Comparison of ENCODE assay signal across 9 cellular contexts in genomic region chr10:118800920-118801319, GRCh38. TPM values are rescaled to one million over a fixed set of nuclear protein-coding genes. Genes with fewer than 3 reads are reported as not detected.
DNase-seq lines count a peak whose midpoint lies in the region; FAIRE-seq and TF ChIP-seq lines count a peak whose summit lies in the region.
"Had no signal": no experiment of that assay in that cellular context is flagged by ENCODE, and none has a peak within 500 bp of the region (broad histone marks: within the 10 kb centered on the region; RNA-seq: fewer than 3 reads in every experiment).

No MANE protein-coding gene starts in this region.

- H2BK5ac ChIP-seq in mesendoderm (ENCODE audit: low read length): no peak overlapping the region

- DNase-seq in Ammon's horn (ENCODE audit: low spot score): peak; percentile 39
- DNase-seq in HL-60 (ENCODE audit: low read depth in 1 of 2, low spot score in 1 of 2): peak; percentile 11 to 48
- DNase-seq in astrocyte of the spinal cord (ENCODE audit: low read depth, low spot score): peak; percentile 2
- peak; percentile 27 to 82 for DNase-seq in lower leg skin (ENCODE audit: low spot score in 2 of 2)
- DNase-seq in mesendoderm: no peak
- no peak for DNase-seq in GM13976 (ENCODE audit: low spot score)
- no peak for DNase-seq in activated naive CD8-positive, alpha-beta T cell treated with anti-CD3 and anti-CD28 coated beads for 36 hours
- DNase-seq in GM12892 (ENCODE audit: insufficient read length): no peak

- H3K4me3 ChIP-seq in HL-60 (replicated peaks; ENCODE audit: insufficient read depth, low read length) (no peak overlapping the region), astrocyte of the spinal cord (ENCODE audit: low read depth, low read length) (no peak overlapping the region), lower leg skin (ENCODE audit: low read depth, poor library complexity, severe bottlenecking) (no peak overlapping the region), mesendoderm (ENCODE audit: low read length) (no peak overlapping the region)
- H3K4me3 ChIP-seq: tibial artery had no signal

- WGBS in lower leg skin, 2 donors: 88 to 91% methylated on average over 4 of the region's 4 CpGs
- WGBS in mesendoderm (ENCODE audit: extremely low coverage, insufficient coverage, low lambda C conversion rate): no CpG with 5 or more reads among the region's 4 CpGs

- no peak overlapping the region for H3K4ac ChIP-seq in mesendoderm (ENCODE audit: low read depth, low read length)

- no peak overlapping the region for H3K9ac ChIP-seq in mesendoderm (ENCODE audit: low read length)

- H3K27me3 Mint-ChIP-seq in activated naive CD8-positive, alpha-beta T cell treated with anti-CD3 and anti-CD28 coated beads for 36 hours: peaks cover 14% of the 10 kb centered on the region

- intact Hi-C loops in lower leg skin (cut with DNase I; ENCODE audit: low total_unique reads): no loop called here

- no peak overlapping the region for H3K27ac Mint-ChIP-seq in activated naive CD8-positive, alpha-beta T cell treated with anti-CD3 and anti-CD28 coated beads for 36 hours

- H3K9me3 Mint-ChIP-seq in activated naive CD8-positive, alpha-beta T cell treated with anti-CD3 and anti-CD28 coated beads for 36 hours: peaks cover under 1% of the 10 kb centered on the region

- no peak overlapping the region for H3K56ac ChIP-seq in mesendoderm (ENCODE audit: low read length)

- TF ChIP-seq POLR2A in lower leg skin (IDR thresholded peaks at IDR 0.05): no peak
- TF ChIP-seq POLR2A in GM12892 (IDR thresholded peaks at IDR 0.05; ENCODE audit: low read depth, low read length): no peak

- no peak overlapping the region for H3K4me3 Mint-ChIP-seq in activated naive CD8-positive, alpha-beta T cell treated with anti-CD3 and anti-CD28 coated beads for 36 hours

- no peaks in the 10 kb centered on the region for H3K36me3 ChIP-seq in mesendoderm (ENCODE audit: control insufficient read depth, insufficient read depth, low read length)
- H3K36me3 ChIP-seq: tibial artery had no signal

- H3K27ac ChIP-seq in HL-60 (replicated peaks) (no peak overlapping the region), mesendoderm (ENCODE audit: low read depth, low read length) (no peak overlapping the region)
- H3K27ac ChIP-seq: tibial artery had no signal

- H3K79me2 ChIP-seq in mesendoderm (ENCODE audit: control insufficient read depth, insufficient read depth, low read length): no peaks in the 10 kb centered on the region

- no peak overlapping the region for H2AK5ac ChIP-seq in mesendoderm (ENCODE audit: low read length)

- H3K36me3 Mint-ChIP-seq in activated naive CD8-positive, alpha-beta T cell treated with anti-CD3 and anti-CD28 coated beads for 36 hours: no peaks in the 10 kb centered on the region

- in situ Hi-C loops in astrocyte of the spinal cord (cut with HindIII; ENCODE audit: low sequenced_read_pairs) (no loop called here), GM13976 (cut with MboI; ENCODE audit: low sequenced_read_pairs, unreplicated experiment) (no loop called here)

- H2BK120ac ChIP-seq in mesendoderm (ENCODE audit: low read depth, low read length): no peak overlapping the region

- no peak overlapping the region for H3K4me2 ChIP-seq in mesendoderm (ENCODE audit: low read length)

- no peak overlapping the region for H3K18ac ChIP-seq in mesendoderm (ENCODE audit: low read length)

- H3K23ac ChIP-seq in mesendoderm (ENCODE audit: low read length): no peak overlapping the region

- H3K4me1 ChIP-seq in mesendoderm (ENCODE audit: control insufficient read depth, low read depth, low read length): no peaks in the 10 kb centered on the region
- H3K4me1 ChIP-seq: tibial artery had no signal

- H2BK15ac ChIP-seq in mesendoderm (replicated peaks; ENCODE audit: low read depth): no peak overlapping the region

- H3K79me1 ChIP-seq in mesendoderm (ENCODE audit: low read length): no peaks in the 10 kb centered on the region

- TF ChIP-seq CTCF in HL-60 (IDR thresholded peaks at IDR 0.05; ENCODE audit: insufficient read depth, low read length): peak; percentile 29
- TF ChIP-seq CTCF in astrocyte of the spinal cord (IDR thresholded peaks at IDR 0.05; ENCODE audit: low read depth, low read length): peak; percentile 26
- TF ChIP-seq CTCF in lower leg skin (IDR thresholded peaks at IDR 0.05): no peak
- no peak for TF ChIP-seq CTCF in GM13976 (IDR thresholded peaks at IDR 0.05; ENCODE audit: borderline replicate concordance, control extremely low read depth, extremely low read depth, insufficient read depth, missing control alignments)

- H4K5ac ChIP-seq in mesendoderm (ENCODE audit: low read length): no peak overlapping the region

- H3K27me3 ChIP-seq in HL-60 (ENCODE audit: insufficient read depth, poor library complexity, severe bottlenecking) (peaks cover 9% of the 10 kb centered on the region), mesendoderm (ENCODE audit: insufficient read depth, low read length, poor library complexity) (peaks cover 2% of the 10 kb centered on the region)
- H3K27me3 ChIP-seq: tibial artery had no signal

- H3K4me1 Mint-ChIP-seq in activated naive CD8-positive, alpha-beta T cell treated with anti-CD3 and anti-CD28 coated beads for 36 hours: no peaks in the 10 kb centered on the region

- no peak for FAIRE-seq in GM12892 (lab: Jason Lieb, UNC)

- no peak overlapping the region for H4K8ac ChIP-seq in mesendoderm (ENCODE audit: low read depth, low read length)

RNA-seq across cellular contexts. Expression of gene CACUL1, which starts 46.1 kb away (rescaled TPM):
- total RNA-seq in lower leg skin: 10 to 100 TPM; 20.8 to 33.7 (median 28.2) TPM
- 46.3 TPM for polyA plus RNA-seq in mesendoderm (2013, experiment 1 of 2)
- 44.2 TPM for polyA plus RNA-seq in mesendoderm (2013, experiment 2 of 2)
- total RNA-seq in activated naive CD8-positive, alpha-beta T cell treated with anti-CD3 and anti-CD28 coated beads for 36 hours: 10 to 100 TPM; 28.6 to 34.8 TPM
- 11.5 TPM for polyA plus RNA-seq in GM12892 (2012; ENCODE audit: missing spikeins)

Comparison
In these comparisons a context has a peak if more than half of its experiments do, and no peak if none do; other contexts are left out.
1. DNase-seq: peak in Ammon's horn (single experiment), HL-60 (2 of 2), astrocyte of the spinal cord (single experiment) and lower leg skin (2 of 2); none in mesendoderm (single experiment), GM13976 (single experiment), activated naive CD8-positive, alpha-beta T cell treated with anti-CD3 and anti-CD28 coated beads for 36 hours (single experiment) and GM12892 (single experiment).
2. CTCF ChIP-seq: peak in HL-60 (single experiment) and astrocyte of the spinal cord (single experiment); none in lower leg skin (0 of 3) and GM13976 (single experiment).